7 cellular contexts compared by ENCODE assay signal in the genomic region with DNA sequence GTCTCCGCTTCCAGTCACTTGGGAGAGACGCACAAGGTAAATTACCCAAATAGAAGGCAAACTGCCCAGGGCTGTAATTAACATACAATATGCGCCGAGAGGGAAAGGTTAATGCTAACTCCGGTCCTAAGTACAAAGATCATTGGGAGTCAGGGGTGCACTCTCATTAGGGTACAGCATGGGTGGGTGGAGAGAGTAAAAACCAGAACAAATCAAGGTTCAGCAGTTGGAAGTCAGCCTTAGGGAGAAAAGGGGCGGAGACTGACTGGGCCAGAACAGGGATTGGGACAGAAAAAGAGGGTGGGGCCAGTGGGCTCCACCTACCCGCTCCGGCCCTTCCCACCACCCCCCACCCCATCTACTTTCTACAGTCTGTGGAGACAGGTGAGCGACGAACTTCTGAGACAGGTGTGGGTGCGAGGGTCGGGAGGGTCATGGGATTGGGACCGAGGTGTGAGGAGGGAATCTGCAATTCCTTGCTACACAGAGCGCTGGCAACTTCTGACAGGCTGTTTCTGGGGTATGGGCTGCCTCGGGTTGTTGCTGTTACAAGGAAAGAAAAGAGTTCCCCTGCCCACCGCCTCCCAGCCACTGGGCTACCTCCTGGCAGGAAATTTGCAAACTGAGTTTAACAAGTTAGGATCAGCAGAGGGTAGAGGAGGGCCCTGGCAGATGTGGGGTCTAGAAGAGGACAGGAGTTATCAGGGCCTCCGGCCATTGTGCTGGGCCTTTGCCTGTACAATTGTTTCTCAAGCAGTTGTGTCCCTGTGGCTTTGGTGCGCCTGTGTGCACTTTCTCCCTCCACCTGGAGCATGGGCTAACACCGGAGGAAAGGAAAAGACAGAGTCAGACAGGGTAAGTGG. TPM values are rescaled to one million over a fixed set of nuclear protein-coding genes. Genes with fewer than 3 reads are reported as not detected.
DNase-seq lines count a peak whose midpoint lies in the region; ATAC-seq and TF ChIP-seq lines count a peak whose summit lies in the region.

A gene (plus strand): TSS at position 368 of the 863 bp plus-strand sequence. CDS start 1,000 bp downstream, outside the sequence.

- H3K27me3 ChIP-seq in IMR-90 (ENCODE audit: control insufficient read depth, insufficient read depth, low read length) = no peaks in the 10 kb centered on the region
- H3K27me3 ChIP-seq in skeletal muscle tissue (ENCODE audit: control insufficient read depth in 3 of 3, insufficient read depth in 3 of 3, low read length in 3 of 3) = no peaks in the 10 kb centered on the region

- H2AFZ ChIP-seq in IMR-90 (replicated peaks; ENCODE audit: low read length, poor library complexity) = peak within 1 kb of the TSS; percentile 66

- no peak for TF ChIP-seq POLR2A in IMR-90 (IDR thresholded peaks at IDR 0.05; ENCODE audit: low read depth, low read length)

- H2BK5ac ChIP-seq in IMR-90 (ENCODE audit: low read depth, low read length, poor library complexity, severe bottlenecking) = no peak within 1 kb of the TSS

- H3K4me1 Mint-ChIP-seq in T-cell = peaks cover 48 to 59% (median 53%) of the 10 kb centered on the region in 3 donors

- H3K4ac ChIP-seq in IMR-90 (ENCODE audit: low read depth, low read length) = no peak within 1 kb of the TSS

- no peak within 1 kb of the TSS for H3K23ac ChIP-seq in IMR-90 (ENCODE audit: low read depth, low read length)

- H3K18ac ChIP-seq in IMR-90 (ENCODE audit: low read depth, low read length) = no peak within 1 kb of the TSS

- H3K36me3 ChIP-seq in IMR-90 (ENCODE audit: control insufficient read depth, insufficient read depth, low read length) = no peaks in the 10 kb centered on the region; the same call in 1 of the 2 replicates
- H3K36me3 ChIP-seq in skeletal muscle tissue (ENCODE audit: control insufficient read depth in 3 of 3, insufficient read depth in 3 of 3, low read length in 3 of 3) = no peaks in the 10 kb centered on the region

- no peak within 1 kb of the TSS for H3K27ac ChIP-seq in IMR-90 (ENCODE audit: insufficient read depth, low read length)
- peak within 1 kb of the TSS; percentile 28 for H3K27ac ChIP-seq in skeletal muscle tissue (ENCODE audit: low read depth, low read length)

- DNase-seq in IMR-90 = no peak
- DNase-seq in T-cell = no peak
- DNase-seq in superior temporal gyrus (ENCODE audit: extremely low spot score) = no peak

- peak within 1 kb of the TSS; percentile 48 for H2AK9ac ChIP-seq in IMR-90 (replicated peaks; ENCODE audit: low read depth, low read length, poor library complexity)

- intact Hi-C loops in IMR-90 (cut with micrococcal nuclease) = no loop called here

- no peak for ATAC-seq in IMR-90 (ENCODE audit: low read depth)
- no peak for ATAC-seq in T-cell (replicated peaks in 1 of 4)
- no peak for ATAC-seq in HG03460 (IDR thresholded peaks at IDR 0.05; ENCODE audit: unreplicated experiment)
- no peak for ATAC-seq in HG02571 (IDR thresholded peaks at IDR 0.05; ENCODE audit: unreplicated experiment)

- H4K5ac ChIP-seq in IMR-90 (ENCODE audit: low read depth, low read length) = no peak within 1 kb of the TSS

- H3K14ac ChIP-seq in IMR-90 (replicated peaks; ENCODE audit: low read depth, low read length) = no peak within 1 kb of the TSS

- no peak within 1 kb of the TSS for H2BK20ac ChIP-seq in IMR-90 (ENCODE audit: low read depth, low read length)

- no peak within 1 kb of the TSS; the same call in 1 of the 2 replicates for H4K91ac ChIP-seq in IMR-90 (ENCODE audit: insufficient read depth, low read depth, low read length)

- 77% methylated on average over 4 of the region's 19 CpGs; no CpG with 5 or more reads in 1 of the 2 experiments for WGBS in IMR-90 (ENCODE audit: extremely low coverage in 2 of 2, insufficient read length in 1 of 2), 2 experiments

- H2BK120ac ChIP-seq in IMR-90 (ENCODE audit: low read depth, low read length) = no peak within 1 kb of the TSS

- POLR2A ChIA-PET in IMR-90 (lab: Charles Lee; ENCODE audit: unreplicated experiment) (no interaction called here), T-cell (lab: Charles Lee) (no interaction called here)

- H3K79me1 ChIP-seq in IMR-90 (ENCODE audit: low read depth in 1 of 2, low read length in 2 of 2) = peaks cover 0 to 13% of the 10 kb centered on the region in 2 experiments; a peak in 2 of 4 replicates

- CTCF ChIA-PET in IMR-90 (lab: Yijun Ruan, JAX) = interaction anchor here (0.7 kb wide), 1 partner anchor 14 kb away, joined by 3 read pairs; no protein-coding TSS in a partner anchor
- CTCF ChIA-PET in T-cell (lab: Charles Lee) = interaction anchor here (0.6 kb wide), 2 partner anchors 8 to 26 kb away, joined by 3 read pairs; no protein-coding TSS in a partner anchor

- H4K20me1 ChIP-seq in IMR-90 (ENCODE audit: insufficient read depth, low read length) = peaks cover 9% of the 10 kb centered on the region; the same call in 1 of the 2 replicates

- peak within 1 kb of the TSS in 1 of 3 donors; percentile 26 for H3K4me3 Mint-ChIP-seq in T-cell

- no peaks in the 10 kb centered on the region for H3K9me3 Mint-ChIP-seq in T-cell

- no peak within 1 kb of the TSS for H3K4me2 ChIP-seq in IMR-90 (ENCODE audit: low read depth, low read length)

- H3K9me3 ChIP-seq in IMR-90 (ENCODE audit: control insufficient read depth, insufficient read depth, low read length) (no peaks in the 10 kb centered on the region), iPS-18c (ENCODE audit: control insufficient read depth, insufficient read depth, low read length) (peaks cover 6% of the 10 kb centered on the region), skeletal muscle tissue (ENCODE audit: control insufficient read depth in 3 of 3, low read length in 3 of 3) (no peaks in the 10 kb centered on the region)

- dilution Hi-C loops in IMR-90 (cut with HindIII; ENCODE audit: low sequenced_read_pairs, unreplicated experiment) = no loop called here

- no TSS peak for BruUV-seq in IMR-90 (replicated peaks; lab: Mats Ljungman, UMichigan)

- H2BK15ac ChIP-seq in IMR-90 (ENCODE audit: low read depth, low read length) = no peak within 1 kb of the TSS

- no peak within 1 kb of the TSS for H3K9ac ChIP-seq in IMR-90 (ENCODE audit: low read depth, low read length)
- H3K9ac ChIP-seq in skeletal muscle tissue (ENCODE audit: low read depth in 1 of 3, low read length in 3 of 3) = no peak within 1 kb of the TSS

- H2AK5ac ChIP-seq in IMR-90 (ENCODE audit: low read depth, low read length) = no peak within 1 kb of the TSS

- no peaks in the 10 kb centered on the region for H3K27me3 Mint-ChIP-seq in T-cell

- in situ Hi-C loops in IMR-90 (cut with MboI; ENCODE audit: low sequenced_read_pairs) = no loop called here

- H3K4me1 ChIP-seq in IMR-90 (ENCODE audit: control insufficient read depth, insufficient read depth, low read length) = peaks cover 3% of the 10 kb centered on the region; the same call in 1 of the 2 replicates
- H3K4me1 ChIP-seq in skeletal muscle tissue (ENCODE audit: control insufficient read depth in 3 of 3, insufficient read depth in 3 of 3, low read length in 3 of 3) = peaks cover 18 to 42% (median 18%) of the 10 kb centered on the region in 3 donors

- H4K8ac ChIP-seq in IMR-90 (ENCODE audit: low read depth in 2 of 2, low read length in 2 of 2) = no peak within 1 kb of the TSS

- TF ChIP-seq CTCF in IMR-90 (conservative IDR thresholded peaks at IDR 0.05; ENCODE audit: low read depth, low read length) = no peak

- H3K9me1 ChIP-seq in IMR-90 (ENCODE audit: insufficient read depth, low read length) = no peaks in the 10 kb centered on the region

- H3K27ac Mint-ChIP-seq in T-cell = peak within 1 kb of the TSS; percentile 50 to 66

- H3K4me3 ChIP-seq in IMR-90 (ENCODE audit: insufficient read depth, low read depth, low read length) (no peak within 1 kb of the TSS), iPS-18c (ENCODE audit: insufficient read depth, low read depth, low read length) (peak within 1 kb of the TSS; percentile 43), skeletal muscle tissue (ENCODE audit: low read length in 3 of 3) (peak within 1 kb of the TSS in 1 of 3 donors; percentile 46)

- H3K56ac ChIP-seq in IMR-90 (ENCODE audit: extremely low read depth, insufficient read depth, low read length) = no peak within 1 kb of the TSS

- peaks cover 2% of the 10 kb centered on the region for H3K36me3 Mint-ChIP-seq in T-cell

- TF ChIP-seq RAD21 in IMR-90 (IDR thresholded peaks at IDR 0.05; ENCODE audit: low read length) = no peak

TF ChIP-seq in IMR-90, 13 proteins besides CTCF, POLR2A, EP300 and RAD21:
- no peak for TF ChIP-seq CEBPB (IDR thresholded peaks at IDR 0.05; ENCODE audit: low read depth, low read length)
- TF ChIP-seq, protein P1, sequence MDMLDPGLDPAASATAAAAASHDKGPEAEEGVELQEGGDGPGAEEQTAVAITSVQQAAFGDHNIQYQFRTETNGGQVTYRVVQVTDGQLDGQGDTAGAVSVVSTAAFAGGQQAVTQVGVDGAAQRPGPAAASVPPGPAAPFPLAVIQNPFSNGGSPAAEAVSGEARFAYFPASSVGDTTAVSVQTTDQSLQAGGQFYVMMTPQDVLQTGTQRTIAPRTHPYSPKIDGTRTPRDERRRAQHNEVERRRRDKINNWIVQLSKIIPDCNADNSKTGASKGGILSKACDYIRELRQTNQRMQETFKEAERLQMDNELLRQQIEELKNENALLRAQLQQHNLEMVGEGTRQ (IDR thresholded peaks at IDR 0.05; ENCODE audit: low read depth, low read length) = no peak
- TF ChIP-seq NFE2L2 (IDR thresholded peaks at IDR 0.05; ENCODE audit: low read depth, low read length) = no peak
- TF ChIP-seq, protein P2, sequence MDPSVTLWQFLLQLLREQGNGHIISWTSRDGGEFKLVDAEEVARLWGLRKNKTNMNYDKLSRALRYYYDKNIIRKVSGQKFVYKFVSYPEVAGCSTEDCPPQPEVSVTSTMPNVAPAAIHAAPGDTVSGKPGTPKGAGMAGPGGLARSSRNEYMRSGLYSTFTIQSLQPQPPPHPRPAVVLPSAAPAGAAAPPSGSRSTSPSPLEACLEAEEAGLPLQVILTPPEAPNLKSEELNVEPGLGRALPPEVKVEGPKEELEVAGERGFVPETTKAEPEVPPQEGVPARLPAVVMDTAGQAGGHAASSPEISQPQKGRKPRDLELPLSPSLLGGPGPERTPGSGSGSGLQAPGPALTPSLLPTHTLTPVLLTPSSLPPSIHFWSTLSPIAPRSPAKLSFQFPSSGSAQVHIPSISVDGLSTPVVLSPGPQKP (IDR thresholded peaks at IDR 0.05; ENCODE audit: borderline replicate concordance, low read depth, low read length) = no peak
- no peak for TF ChIP-seq MAFK (IDR thresholded peaks at IDR 0.05; ENCODE audit: low read depth, low read length)
- no peak for TF ChIP-seq MAZ (IDR thresholded peaks at IDR 0.05; ENCODE audit: borderline replicate concordance, low read depth, low read length)
- no peak for TF ChIP-seq SMC3 (IDR thresholded peaks at IDR 0.05; ENCODE audit: low read depth, low read length)
- TF ChIP-seq RFX5 (IDR thresholded peaks at IDR 0.05; ENCODE audit: low read depth, low read length) = no peak
TF ChIP-seq in IMR-90: peak in this region for 0.

RNA-seq across cellular contexts. Expression of the gene that starts here (rescaled TPM):
- total RNA-seq in IMR-90 (2012; rRNA removed) (not detected in 2 replicates), T-cell (1 to 10 TPM in 3 of 5 donors, under 1 TPM in 1, not detected in 1; 0.66 to 1.6 (median 1.2) TPM), skeletal muscle tissue (1.0 TPM)
- polyA plus RNA-seq in IMR-90 (2012; rRNA removed) = 0.07 TPM in 1 of 2 replicates, not detected in the other
- polyA plus RNA-seq in IMR-90 (2012; cell fraction: cytosol; rRNA removed) = 0.42 TPM in 1 of 2 replicates, not detected in the other
- 0.05 and 0.06 TPM in 2 replicates for polyA plus RNA-seq in IMR-90 (2012; cell fraction: nucleus; rRNA removed; ENCODE audit: low replicate concordance)
